8 cellular contexts compared by ENCODE assay signal in the genomic region with DNA sequence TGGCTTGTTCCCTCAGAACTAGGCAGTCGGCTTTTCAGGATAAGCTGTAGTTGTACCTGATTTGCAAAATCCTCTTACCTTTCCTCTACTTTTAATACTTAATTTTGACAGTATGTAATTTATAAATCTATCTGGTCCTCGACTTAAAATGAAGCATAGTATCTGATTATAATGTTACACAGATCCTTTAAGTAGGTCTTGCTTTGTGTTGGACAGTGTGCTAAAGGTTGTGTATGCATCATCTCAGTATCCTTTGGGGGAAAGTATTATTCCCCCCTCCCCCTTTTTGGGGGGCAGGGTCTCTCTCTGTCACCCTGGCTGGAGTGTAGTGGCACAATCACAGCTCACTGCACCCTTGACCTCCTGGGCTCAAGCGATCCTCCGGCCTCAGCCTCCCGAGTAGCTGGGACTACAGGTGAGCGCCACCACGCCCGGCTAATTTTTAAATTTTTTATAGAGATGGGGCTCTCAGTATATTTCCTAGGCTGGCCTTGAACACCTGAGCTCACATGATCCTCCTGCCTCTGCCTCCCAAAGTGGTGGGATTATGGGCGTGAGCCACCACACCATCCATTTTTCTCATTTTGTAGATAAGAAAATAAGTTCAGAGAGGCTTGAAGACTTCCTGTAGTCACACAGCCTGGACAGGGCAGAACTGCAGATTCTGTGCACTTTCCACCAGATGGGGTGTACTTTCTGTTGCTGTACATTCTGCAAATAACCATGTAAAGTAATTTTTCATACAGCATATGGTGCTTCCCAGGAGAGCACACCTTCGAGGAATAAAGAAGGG. TPM values are rescaled to one million over a fixed set of nuclear protein-coding genes. Genes with fewer than 3 reads are reported as not detected.
DNase-seq lines count a peak whose midpoint lies in the region; ATAC-seq and TF ChIP-seq lines count a peak whose summit lies in the region.

No MANE protein-coding gene starts in this region.

- CTCF ChIA-PET in Calu3 (lab: Charles Lee): interaction anchor here (0.6 to 0.8 kb wide), 5 partner anchors 10 to 1036 kb away, joined by 3 to 5 read pairs (median 3); a partner anchor contains a TSS

- H3K9ac ChIP-seq in Karpas-422 (ENCODE audit: low read length) (peak overlapping the region; percentile 28), duodenal mucosa (ENCODE audit: low read depth in 1 of 2, low read length in 2 of 2) (no peak overlapping the region)

- BruUV-seq in Calu3 (replicated peaks; lab: Mats Ljungman, UMichigan): no TSS peak

- H3K27me3 ChIP-seq in Karpas-422 (ENCODE audit: low read length) (no peaks in the 10 kb centered on the region), duodenal mucosa (ENCODE audit: control insufficient read depth in 1 of 2, insufficient read depth in 2 of 2, low read length in 2 of 2) (no peaks in the 10 kb centered on the region)

- H3K36me3 Mint-ChIP-seq in Calu3 (ENCODE audit: insufficient read depth, unreplicated experiment) (peaks cover 26% of the 10 kb centered on the region), osteocyte (ENCODE audit: unreplicated experiment) (no peaks in the 10 kb centered on the region)

- H3K4me3 ChIP-seq in Karpas-422 (ENCODE audit: low read length): peak overlapping the region; percentile 44
- peak overlapping the region; percentile 52 to 96 for H3K4me3 ChIP-seq in duodenal mucosa (ENCODE audit: low read depth in 1 of 2, low read length in 2 of 2)

- no peak for ATAC-seq in GM21723 (IDR thresholded peaks at IDR 0.05; ENCODE audit: unreplicated experiment)
- ATAC-seq in GM21576 (IDR thresholded peaks at IDR 0.05; ENCODE audit: unreplicated experiment): no peak
- ATAC-seq in HG02798 (IDR thresholded peaks at IDR 0.05; ENCODE audit: poor library complexity, unreplicated experiment): no peak
- no peak for ATAC-seq in HG02610 (IDR thresholded peaks at IDR 0.05; ENCODE audit: unreplicated experiment)

- H2AFZ ChIP-seq in Karpas-422 (ENCODE audit: low read length): peak overlapping the region; percentile 18; the same call in 1 of the 2 replicates

- DNase-seq in Calu3: no peak
- DNase-seq in Karpas-422: peak; percentile 49
- DNase-seq in osteocyte (ENCODE audit: extremely low spot score, unreplicated experiment): no peak

- peaks cover 21% of the 10 kb centered on the region; the same call in 1 of the 2 replicates for H4K20me1 ChIP-seq in Karpas-422 (ENCODE audit: insufficient read depth, low read depth, low read length)

- TF ChIP-seq CTCF in Calu3 (IDR thresholded peaks at IDR 0.05; ENCODE audit: unreplicated experiment): no peak
- TF ChIP-seq CTCF in osteocyte (IDR thresholded peaks at IDR 0.05): no peak

- H3K4me2 ChIP-seq in Karpas-422 (ENCODE audit: low read depth, low read length, poor library complexity, severe bottlenecking): peak overlapping the region; percentile 58

- H3K9me3 Mint-ChIP-seq in Calu3 (ENCODE audit: low read depth, unreplicated experiment): no peaks in the 10 kb centered on the region
- no peaks in the 10 kb centered on the region for H3K9me3 Mint-ChIP-seq in osteocyte (ENCODE audit: unreplicated experiment)

- H3K36me3 ChIP-seq in Karpas-422 (ENCODE audit: insufficient read depth, low read length) (peaks cover 7% of the 10 kb centered on the region; the same call in 1 of the 2 replicates), duodenal mucosa (ENCODE audit: control insufficient read depth in 1 of 2, insufficient read depth in 2 of 2, low read length in 2 of 2) (no peaks in the 10 kb centered on the region)

- intact Hi-C loops in Calu3 (cut with micrococcal nuclease; ENCODE audit: unreplicated experiment): loop anchor here (5.0 kb wide), 1 partner anchor 119 kb away; no protein-coding TSS in a partner anchor

- H3K4me1 Mint-ChIP-seq in Calu3 (ENCODE audit: low read depth, unreplicated experiment) (peaks cover 28% of the 10 kb centered on the region), osteocyte (ENCODE audit: unreplicated experiment) (peaks cover 24% of the 10 kb centered on the region)

- no peaks in the 10 kb centered on the region for H3K9me2 ChIP-seq in Karpas-422 (replicated peaks; ENCODE audit: insufficient read depth, low read length)

- H3K4me3 Mint-ChIP-seq in Calu3 (ENCODE audit: low read depth, unreplicated experiment): peak overlapping the region; percentile 92
- peak overlapping the region; percentile 94 for H3K4me3 Mint-ChIP-seq in osteocyte (ENCODE audit: unreplicated experiment)

- H3K79me2 ChIP-seq in Karpas-422 (ENCODE audit: low read length): peaks cover 42% of the 10 kb centered on the region

- H3K27ac ChIP-seq in Karpas-422 (ENCODE audit: low read length): no peak overlapping the region
- H3K27ac ChIP-seq in duodenal mucosa (ENCODE audit: low read depth, low read length): no peak overlapping the region

- H3K9me3 ChIP-seq in Karpas-422 (ENCODE audit: low read length) (no peaks in the 10 kb centered on the region), duodenal mucosa (ENCODE audit: control insufficient read depth in 1 of 2, low read length in 2 of 2) (no peaks in the 10 kb centered on the region)

- H3K4me1 ChIP-seq in Karpas-422 (ENCODE audit: low read length): peaks cover 34% of the 10 kb centered on the region
- H3K4me1 ChIP-seq in duodenal mucosa (ENCODE audit: control insufficient read depth in 1 of 2, insufficient read depth in 2 of 2, low read length in 2 of 2): peaks cover 19 to 22% of the 10 kb centered on the region in 2 donors

- H3K27me3 Mint-ChIP-seq in Calu3 (ENCODE audit: unreplicated experiment) (peaks cover 37% of the 10 kb centered on the region), osteocyte (ENCODE audit: unreplicated experiment) (no peaks in the 10 kb centered on the region)

- peak overlapping the region; percentile 100 for H3K27ac Mint-ChIP-seq in Calu3 (ENCODE audit: unreplicated experiment)
- H3K27ac Mint-ChIP-seq in osteocyte (ENCODE audit: unreplicated experiment): peak overlapping the region; percentile 93

RNA-seq across cellular contexts. Expression of a gene that starts 0.8 kb away (rescaled TPM):
- total RNA-seq in Calu3 (2022) (28.0 and 30.6 TPM in 2 replicates), osteocyte (25.6 and 25.8 TPM in 2 replicates)
- total RNA-seq in Karpas-422 (2014; rRNA removed; shearing (Covaris generic); ENCODE audit: low replicate concordance): 25.0 and 26.4 TPM in 2 replicates

RNA-seq across cellular contexts. Expression of a gene that starts 10.3 kb away (rescaled TPM):
- 10.0 and 11.3 TPM in 2 replicates for total RNA-seq in Calu3 (2022)
- 23.2 and 37.3 TPM in 2 replicates for total RNA-seq in Karpas-422 (2014; rRNA removed; shearing (Covaris generic); ENCODE audit: low replicate concordance)
- 3.7 and 4.3 TPM in 2 replicates for total RNA-seq in osteocyte
